In the genomic region with DNA sequence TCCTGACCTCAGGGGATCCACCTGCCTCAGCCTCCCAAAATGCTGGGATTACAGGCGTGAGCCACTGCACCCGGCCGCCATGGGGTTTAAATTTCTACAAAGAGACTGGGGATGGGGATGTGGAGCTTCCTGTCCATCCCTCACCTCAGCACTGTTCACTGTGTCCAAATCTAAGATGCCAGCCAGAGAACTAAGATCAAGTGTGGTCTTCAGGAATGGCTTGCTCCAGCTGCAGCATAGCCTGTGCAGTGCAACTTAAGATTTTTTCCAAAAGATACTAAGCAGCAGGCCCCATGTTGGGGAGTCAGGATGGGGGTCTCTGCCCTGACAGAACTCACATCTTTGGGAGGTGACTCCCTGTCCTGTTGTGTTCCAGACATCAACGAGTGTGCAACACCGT, we compare ENCODE assay signal across 21 cellular contexts. TPM values are rescaled to one million over a fixed set of nuclear protein-coding genes. Genes with fewer than 3 reads are reported as not detected.
A peak's percentile ranks its signal among the peaks of the same experiment; 100 is the strongest.
DNase-seq lines count a peak whose midpoint lies in the region; ATAC-seq and TF ChIP-seq lines count a peak whose summit lies in the region.
"Had no signal": no experiment of that assay in that cellular context is flagged by ENCODE, and none has a peak within 500 bp of the region (broad histone marks: within the 10 kb centered on the region; RNA-seq: fewer than 3 reads in every experiment).

No MANE protein-coding gene starts in this region.

- H3K27ac Mint-ChIP-seq in activated CD8-positive, alpha-beta memory T cell treated with anti-CD3 and anti-CD28 coated beads, Interleukin-2, amount 10 ng/mL, durations not matched to agents 7 days and 5 days: peak overlapping the region; percentile 49
- H3K27ac Mint-ChIP-seq in CD4-positive, alpha-beta T cell: peak overlapping the region; percentile 73
- H3K27ac Mint-ChIP-seq in activated naive CD8-positive, alpha-beta T cell: peak overlapping the region; percentile 79
- H3K27ac Mint-ChIP-seq in naive thymus-derived CD4-positive, alpha-beta T cell: peak overlapping the region in 6 of 9 donors; percentile 21 to 84 (median 42)

- no peak overlapping the region for H3K27ac ChIP-seq in CD4-positive, alpha-beta T cell (ENCODE audit: low read depth, low read length)
- H3K27ac ChIP-seq in naive thymus-derived CD4-positive, alpha-beta T cell (ENCODE audit: low read depth, low read length): no peak overlapping the region
- H3K27ac ChIP-seq: A549, HL-60 had no signal

- no peaks in the 10 kb centered on the region for H3K9me3 ChIP-seq in CD4-positive, alpha-beta T cell (ENCODE audit: control insufficient read depth, low read length)
- H3K9me3 ChIP-seq in naive thymus-derived CD4-positive, alpha-beta T cell (ENCODE audit: control insufficient read depth in 2 of 3, low read length in 3 of 3): no peaks in the 10 kb centered on the region
- H3K9me3 ChIP-seq: A549, MG63 had no signal

- DNase-seq in activated CD8-positive, alpha-beta memory T cell treated with anti-CD3 and anti-CD28 coated beads, Interleukin-2, amount 10 ng/mL, durations not matched to agents 7 days and 5 days: no peak
- DNase-seq in activated CD8-positive, alpha-beta memory T cell treated with anti-CD3 and anti-CD28 coated beads for 24 hours: no peak
- DNase-seq in CD4-positive, alpha-beta T cell: no peak
- DNase-seq in naive thymus-derived CD4-positive, alpha-beta T cell: no peak
- no peak for DNase-seq in CD1c-positive myeloid dendritic cell (ENCODE audit: extremely low spot score)
- no peak for DNase-seq in HPDE6-E6E7 (ENCODE audit: extremely low spot score)
- DNase-seq: CD8-positive, alpha-beta memory T cell; GF-D8; GOT3; MG63; NCI-H1092 treated with DMSO at 0.1 percent for 48 hours; NCI-H1694; NCI-H2107; NCI-H345; NCI-H69; NK-92 treated with Interleukin-12 subunit alpha and Interleukin-12 subunit beta, amount 100 ng/mL, for 24 hours; RPMI8226 had no signal

- H3K4me3 ChIP-seq in naive thymus-derived CD4-positive, alpha-beta T cell (ENCODE audit: low read length): no peak overlapping the region
- H3K4me3 ChIP-seq: A549, MG63 had no signal

- no peak overlapping the region for H3K4me3 Mint-ChIP-seq in activated CD8-positive, alpha-beta memory T cell treated with anti-CD3 and anti-CD28 coated beads, Interleukin-2, amount 10 ng/mL, durations not matched to agents 7 days and 5 days
- H3K4me3 Mint-ChIP-seq in CD4-positive, alpha-beta T cell: no peak overlapping the region
- H3K4me3 Mint-ChIP-seq in activated naive CD8-positive, alpha-beta T cell: no peak overlapping the region
- H3K4me3 Mint-ChIP-seq in naive thymus-derived CD4-positive, alpha-beta T cell: no peak overlapping the region

- POLR2A ChIA-PET in CD4-positive, alpha-beta T cell (lab: Charles Lee): no interaction called here
- POLR2A ChIA-PET in naive thymus-derived CD4-positive, alpha-beta T cell (lab: Charles Lee): interaction anchor here (0.8 to 2.1 kb wide), 2 partner anchors 13 to 20 kb away, joined by 3 to 4 read pairs; no protein-coding TSS in a partner anchor

- H3K36me3 Mint-ChIP-seq in activated CD8-positive, alpha-beta memory T cell treated with anti-CD3 and anti-CD28 coated beads, Interleukin-2, amount 10 ng/mL, durations not matched to agents 7 days and 5 days: peaks cover 40% of the 10 kb centered on the region
- peaks cover 71% of the 10 kb centered on the region for H3K36me3 Mint-ChIP-seq in CD4-positive, alpha-beta T cell (ENCODE audit: low read depth)
- H3K36me3 Mint-ChIP-seq in activated naive CD8-positive, alpha-beta T cell: peaks cover 3% of the 10 kb centered on the region
- H3K36me3 Mint-ChIP-seq in naive thymus-derived CD4-positive, alpha-beta T cell: peaks cover 4 to 29% (median 7%) of the 10 kb centered on the region in 5 donors

- CTCF ChIA-PET in activated CD8-positive, alpha-beta memory T cell treated with anti-CD3 and anti-CD28 coated beads, Interleukin-2, amount 10 ng/mL, durations not matched to agents 7 days and 5 days (lab: Charles Lee): no interaction called here
- CTCF ChIA-PET in CD4-positive, alpha-beta T cell (lab: Charles Lee): no interaction called here
- CTCF ChIA-PET in naive thymus-derived CD4-positive, alpha-beta T cell (lab: Charles Lee): interaction anchor here (1.2 kb wide), 1 partner anchor 42 kb away, joined by 4 read pairs; no protein-coding TSS in a partner anchor

- intact Hi-C loops in CD4-positive, alpha-beta T cell (cut with DNase I, micrococcal nuclease): no loop called here
- intact Hi-C loops in naive thymus-derived CD4-positive, alpha-beta T cell (cut with micrococcal nuclease): no loop called here

- no peaks in the 10 kb centered on the region for H3K27me3 Mint-ChIP-seq in activated CD8-positive, alpha-beta memory T cell treated with anti-CD3 and anti-CD28 coated beads, Interleukin-2, amount 10 ng/mL, durations not matched to agents 7 days and 5 days
- no peaks in the 10 kb centered on the region for H3K27me3 Mint-ChIP-seq in CD4-positive, alpha-beta T cell
- no peaks in the 10 kb centered on the region for H3K27me3 Mint-ChIP-seq in activated naive CD8-positive, alpha-beta T cell
- no peaks in the 10 kb centered on the region for H3K27me3 Mint-ChIP-seq in naive thymus-derived CD4-positive, alpha-beta T cell

- TF ChIP-seq CTCF in CD4-positive, alpha-beta T cell (IDR thresholded peaks at IDR 0.05): no peak

- no peak for ATAC-seq in activated CD8-positive, alpha-beta memory T cell treated with anti-CD3 and anti-CD28 coated beads, Interleukin-2, amount 10 ng/mL, durations not matched to agents 7 days and 5 days
- no peak for ATAC-seq in CD4-positive, alpha-beta T cell (ENCODE audit: poor library complexity)
- ATAC-seq in naive thymus-derived CD4-positive, alpha-beta T cell: no peak
- ATAC-seq in HG03442 (IDR thresholded peaks at IDR 0.05; ENCODE audit: unreplicated experiment): no peak
- ATAC-seq: A549 had no signal

- H3K27me3 ChIP-seq in CD4-positive, alpha-beta T cell (ENCODE audit: control insufficient read depth, insufficient read depth, low read length): no peaks in the 10 kb centered on the region
- H3K27me3 ChIP-seq in naive thymus-derived CD4-positive, alpha-beta T cell (ENCODE audit: control insufficient read depth in 2 of 2, insufficient read depth in 2 of 2, low read length in 2 of 2): no peaks in the 10 kb centered on the region
- H3K27me3 ChIP-seq: MG63 had no signal

- H3K9me3 Mint-ChIP-seq in activated CD8-positive, alpha-beta memory T cell treated with anti-CD3 and anti-CD28 coated beads, Interleukin-2, amount 10 ng/mL, durations not matched to agents 7 days and 5 days (ENCODE audit: low read depth): no peaks in the 10 kb centered on the region
- no peaks in the 10 kb centered on the region for H3K9me3 Mint-ChIP-seq in CD4-positive, alpha-beta T cell
- H3K9me3 Mint-ChIP-seq in activated naive CD8-positive, alpha-beta T cell (ENCODE audit: low read depth): no peaks in the 10 kb centered on the region
- no peaks in the 10 kb centered on the region for H3K9me3 Mint-ChIP-seq in naive thymus-derived CD4-positive, alpha-beta T cell

- peaks cover 8% of the 10 kb centered on the region for H3K4me1 Mint-ChIP-seq in activated CD8-positive, alpha-beta memory T cell treated with anti-CD3 and anti-CD28 coated beads, Interleukin-2, amount 10 ng/mL, durations not matched to agents 7 days and 5 days
- H3K4me1 Mint-ChIP-seq in CD4-positive, alpha-beta T cell (ENCODE audit: low read depth): peaks cover 5% of the 10 kb centered on the region
- peaks cover 18% of the 10 kb centered on the region for H3K4me1 Mint-ChIP-seq in activated naive CD8-positive, alpha-beta T cell (ENCODE audit: low read depth)
- peaks cover under 1 to 26% (median 9%) of the 10 kb centered on the region in 7 donors for H3K4me1 Mint-ChIP-seq in naive thymus-derived CD4-positive, alpha-beta T cell

- H3K36me3 ChIP-seq in naive thymus-derived CD4-positive, alpha-beta T cell (ENCODE audit: control insufficient read depth in 2 of 3, insufficient read depth in 3 of 3, low read length in 3 of 3): peaks cover 20 to 60% (median 38%) of the 10 kb centered on the region in 3 experiments

- peaks cover 5 to 6% of the 10 kb centered on the region in 2 donors for H3K4me1 ChIP-seq in naive thymus-derived CD4-positive, alpha-beta T cell (ENCODE audit: control insufficient read depth in 2 of 2, insufficient read depth in 2 of 2, low read length in 2 of 2)
- H3K4me1 ChIP-seq: A549 had no signal

RNA-seq across cellular contexts. Expression of gene ADGRE5, which starts 9.3 kb away (rescaled TPM):
- total RNA-seq in activated CD8-positive, alpha-beta memory T cell treated with anti-CD3 and anti-CD28 coated beads, Interleukin-2, amount 10 ng/mL, durations not matched to agents 7 days and 5 days: 100 to 1,000 TPM; 276 to 311 TPM
- 100 to 1,000 TPM; 745 to 751 TPM for total RNA-seq in CD4-positive, alpha-beta T cell
- total RNA-seq in naive thymus-derived CD4-positive, alpha-beta T cell: 1,000 to 10,000 TPM in 1 of 5 experiments, 100 to 1,000 TPM in 4; 128 to 1,529 (median 215) TPM
- 100 to 1,000 TPM; 122 to 214 TPM for polyA plus RNA-seq in naive thymus-derived CD4-positive, alpha-beta T cell

RNA-seq across cellular contexts. Expression of gene DDX39A, which starts 28.6 kb away (rescaled TPM):
- total RNA-seq in activated CD8-positive, alpha-beta memory T cell treated with anti-CD3 and anti-CD28 coated beads, Interleukin-2, amount 10 ng/mL, durations not matched to agents 7 days and 5 days: 100 to 1,000 TPM; 273 to 311 TPM
- total RNA-seq in CD4-positive, alpha-beta T cell: 100 to 1,000 TPM; 296 to 299 TPM
- 100 to 1,000 TPM; 135 to 288 (median 215) TPM for total RNA-seq in naive thymus-derived CD4-positive, alpha-beta T cell
- polyA plus RNA-seq in naive thymus-derived CD4-positive, alpha-beta T cell: 100 to 1,000 TPM in 1 of 2 donors, 10 to 100 TPM in 1; 98.6 to 134 TPM

RNA-seq across cellular contexts. Expression of gene PKN1, which starts 42.6 kb away (rescaled TPM):
- total RNA-seq in activated CD8-positive, alpha-beta memory T cell treated with anti-CD3 and anti-CD28 coated beads, Interleukin-2, amount 10 ng/mL, durations not matched to agents 7 days and 5 days: 100 to 1,000 TPM; 224 to 236 TPM
- 100 to 1,000 TPM; 171 TPM for total RNA-seq in CD4-positive, alpha-beta T cell
- total RNA-seq in naive thymus-derived CD4-positive, alpha-beta T cell: 100 to 1,000 TPM; 194 to 211 (median 206) TPM
- polyA plus RNA-seq in naive thymus-derived CD4-positive, alpha-beta T cell: 10 to 100 TPM; 47.2 to 88.2 TPM
